18 cellular contexts compared by ENCODE assay signal in genomic region chr2:25590921-25591505, GRCh38.
DNase-seq lines count a peak whose midpoint lies in the region.
"Had no signal": no experiment of that assay in that cellular context is flagged by ENCODE, and none has a peak within 500 bp of the region (broad histone marks: within the 10 kb centered on the region; RNA-seq: fewer than 3 reads in every experiment).

No MANE protein-coding gene starts in this region.

- DNase-seq in NCI-H2227 (lab: John Stamatoyannopoulos, UW; ENCODE audit: unreplicated experiment) (peak; percentile 6), NCI-H2227 treated with DMSO at 0.1 percent for 48 hours (lab: John Stamatoyannopoulos, UW) (no peak), hippocampal formation (lab: John Stamatoyannopoulos, UW) (peak; percentile 68 to 80), nucleus accumbens (lab: John Stamatoyannopoulos, UW) (peak in 45 of 56 donors; percentile 23 to 85 (median 67)), AG08396 (ENCODE audit: low spot score) (no peak), SKM-1 treated with dmso at 0.1 percent for 144 hours (lab: John Stamatoyannopoulos, UW; ENCODE audit: unreplicated experiment) (no peak), middle frontal gyrus (ENCODE audit: extremely low spot score, low spot score) (no peak)
- DNase-seq: activated naive CD4-positive, alpha-beta T cell treated with anti-CD3 and anti-CD28 coated beads for 36 hours; activated T-cell treated with anti-CD3 and anti-CD28 coated beads, Interleukin-2, amount 50 U/mL, for 24 hours; CD4-positive, alpha-beta memory T cell; DMS 273 treated with DMSO at 0.1 percent for 48 hours; foreskin fibroblast; NCI-H1105 treated with DMSO at 0.1 percent for 48 hours; NCI-H2081 treated with DMSO at 0.1 percent for 48 hours had no signal

- H3K27ac ChIP-seq in angular gyrus (ENCODE audit: low read depth, low read length): peak overlapping the region; percentile 97
- H3K27ac ChIP-seq: 22Rv1, ascending aorta, hepatocyte had no signal

Comparison
In these comparisons a context has a peak if more than half of its experiments do, and no peak if none do; other contexts are left out.
1. DNase-seq: peak in NCI-H2227 (single experiment), hippocampal formation (2 of 2) and nucleus accumbens (45 of 56); none in NCI-H2227 treated with DMSO at 0.1 percent for 48 hours (single experiment), AG08396 (single experiment), SKM-1 treated with dmso at 0.1 percent for 144 hours (single experiment) and middle frontal gyrus (single experiment).